9 cellular contexts compared by ENCODE assay signal in genomic region chr9:2157277-2158105, GRCh38.
A peak's percentile ranks its signal among the peaks of the same experiment; 100 is the strongest.
DNase-seq lines count a peak whose midpoint lies in the region; ATAC-seq and TF ChIP-seq lines count a peak whose summit lies in the region.
"Had no signal": no experiment of that assay in that cellular context is flagged by ENCODE, and none has a peak within 500 bp of the region (broad histone marks: within the 10 kb centered on the region; RNA-seq: fewer than 3 reads in every experiment).

No MANE protein-coding gene starts in this region.

- in situ Hi-C loops in SK-MEL-5 (cut with HindIII; ENCODE audit: low pct_unique_long_range_greater_than_20kb, low sequenced_read_pairs), result no loop called here

- DNase-seq in AG08396 (ENCODE audit: low spot score) (peak; percentile 66), SK-MEL-5 (ENCODE audit: low read depth, low spot score) (peak; percentile 68), ascending aorta (ENCODE audit: low spot score in 2 of 2) (peak in 1 of 2 donors; percentile 66), iPS DF 6.9 (ENCODE audit: low read depth, low spot score) (no peak), GM19238 (ENCODE audit: insufficient read length, low spot score) (no peak)

- H3K4me1 ChIP-seq in ascending aorta, result peaks cover 0 to 13% of the 10 kb centered on the region in 2 donors
- H3K4me1 ChIP-seq in iPS DF 6.9 (ENCODE audit: control insufficient read depth, insufficient read depth, low read length), result peaks cover 6% of the 10 kb centered on the region
- peaks cover 28% of the 10 kb centered on the region for H3K4me1 ChIP-seq in skeletal muscle satellite cell (ENCODE audit: control insufficient read depth, insufficient read depth, low read length)

- H3K36me3 ChIP-seq in ascending aorta, result peaks cover 0 to 4% of the 10 kb centered on the region in 2 donors
- H3K36me3 ChIP-seq in iPS DF 6.9 (ENCODE audit: control insufficient read depth, insufficient read depth, low read length), result no peaks in the 10 kb centered on the region
- peaks cover 4% of the 10 kb centered on the region for H3K36me3 ChIP-seq in skeletal muscle satellite cell (ENCODE audit: insufficient read depth, low read length)

- no peak for TF ChIP-seq CTCF in ascending aorta (IDR thresholded peaks at IDR 0.05)

- H3K27me3 ChIP-seq in ascending aorta (no peaks in the 10 kb centered on the region), iPS DF 6.9 (ENCODE audit: control insufficient read depth, insufficient read depth, low read length) (no peaks in the 10 kb centered on the region), skeletal muscle satellite cell (ENCODE audit: control insufficient read depth, insufficient read depth, low read length) (no peaks in the 10 kb centered on the region)

- ATAC-seq in HG03439 (IDR thresholded peaks at IDR 0.05; ENCODE audit: unreplicated experiment), result peak; percentile 38
- ATAC-seq: HCT116 had no signal

- H3K9ac ChIP-seq in skeletal muscle satellite cell (ENCODE audit: low read depth, low read length), result peak overlapping the region; percentile 78

- intact Hi-C loops in ascending aorta (cut with DNase I), result loop anchor here (2.0 to 5.0 kb wide), 3 partner anchors 25 to 85 kb away; no protein-coding TSS in a partner anchor

- WGBS in iPS DF 6.9 (ENCODE audit: insufficient coverage, insufficient read length), result no CpG with 5 or more reads among the region's 20 CpGs

- TF ChIP-seq POLR2A in GM19099 (IDR thresholded peaks at IDR 0.05; ENCODE audit: extremely low read depth, insufficient read length, low read depth), result peak; percentile 27

- H3K27ac ChIP-seq in ascending aorta (peak overlapping the region; percentile 74 to 79), iPS DF 6.9 (ENCODE audit: low read length) (peak overlapping the region; percentile 14)

- H3K4me3 ChIP-seq in ascending aorta (peak overlapping the region; percentile 58 to 66), iPS DF 6.9 (ENCODE audit: low read length) (no peak overlapping the region), skeletal muscle satellite cell (ENCODE audit: low read length) (peak overlapping the region; percentile 69)

- no peaks in the 10 kb centered on the region for H3K9me3 ChIP-seq in ascending aorta
- no peaks in the 10 kb centered on the region for H3K9me3 ChIP-seq in iPS DF 6.9 (ENCODE audit: control insufficient read depth, insufficient read depth, low read length)
- H3K9me3 ChIP-seq in skeletal muscle satellite cell (replicated peaks; ENCODE audit: low read length), result no peaks in the 10 kb centered on the region

- H3K4me2 ChIP-seq in skeletal muscle satellite cell (ENCODE audit: low read length), result peak overlapping the region; percentile 96

Comparison
In these comparisons a context has a peak if more than half of its experiments do, and no peak if none do; other contexts are left out.
1. DNase-seq: peak in AG08396 (single experiment) and SK-MEL-5 (single experiment); none in iPS DF 6.9 (single experiment) and GM19238 (single experiment).